Comparison of ENCODE assay signal across 15 cellular contexts in genomic region chr2:137937778-137938177, GRCh38. TPM values are rescaled to one million over a fixed set of nuclear protein-coding genes. Genes with fewer than 3 reads are reported as not detected.
"Had no signal": no experiment of that assay in that cellular context is flagged by ENCODE, and none has a peak within 500 bp of the region (broad histone marks: within the 10 kb centered on the region; RNA-seq: fewer than 3 reads in every experiment).

No MANE protein-coding gene starts in this region.

- H3K27ac ChIP-seq: hepatocyte, neural progenitor cell, tibial artery had no signal

- H2AFZ ChIP-seq: neural progenitor cell had no signal

- H3K36me3 ChIP-seq: neural progenitor cell, tibial artery had no signal

- ATAC-seq: activated naive CD4-positive, alpha-beta T cell treated with anti-CD3 and anti-CD28 coated beads, Interleukin-2, amount 50 U/mL, for 72 hours; effector memory CD8-positive, alpha-beta T cell had no signal

- H3K79me2 ChIP-seq: hepatocyte had no signal

- DNase-seq: activated CD4-positive, alpha-beta T cell treated with anti-CD3 and anti-CD28 coated beads, Interleukin-2, amount 50 U/mL, for 1 hour; activated CD4-positive, CD25-positive, alpha-beta regulatory T cell; activated effector memory CD4-positive, alpha-beta T cell treated with Interleukin-2 at 50 U/mL for 16 hours; activated T-cell treated with anti-CD3 and anti-CD28 coated beads, Interleukin-2, amount 50 U/mL, for 24 hours; cerebellar nuclear complex; effector memory CD8-positive, alpha-beta T cell; erythroblast; left ventricle myocardium superior; retina; small intestine; T-helper 2 cell; tibial artery had no signal

- H3K9me3 ChIP-seq: tibial artery had no signal

- H3K9ac ChIP-seq: neural progenitor cell had no signal

- H3K27me3 ChIP-seq: hepatocyte, neural progenitor cell, tibial artery had no signal

- H3K4me2 ChIP-seq: hepatocyte, neural progenitor cell had no signal

- H3K4me3 ChIP-seq: hepatocyte, neural progenitor cell, tibial artery had no signal

RNA-seq across cellular contexts. Expression of gene HNMT, which starts 26.5 kb away (rescaled TPM):
- total RNA-seq: activated naive CD4-positive, alpha-beta T cell treated with anti-CD3 and anti-CD28 coated beads, Interleukin-2, amount 50 U/mL, for 72 hours had no signal
